Comparison of ENCODE assay signal across 21 cellular contexts in the genomic region with DNA sequence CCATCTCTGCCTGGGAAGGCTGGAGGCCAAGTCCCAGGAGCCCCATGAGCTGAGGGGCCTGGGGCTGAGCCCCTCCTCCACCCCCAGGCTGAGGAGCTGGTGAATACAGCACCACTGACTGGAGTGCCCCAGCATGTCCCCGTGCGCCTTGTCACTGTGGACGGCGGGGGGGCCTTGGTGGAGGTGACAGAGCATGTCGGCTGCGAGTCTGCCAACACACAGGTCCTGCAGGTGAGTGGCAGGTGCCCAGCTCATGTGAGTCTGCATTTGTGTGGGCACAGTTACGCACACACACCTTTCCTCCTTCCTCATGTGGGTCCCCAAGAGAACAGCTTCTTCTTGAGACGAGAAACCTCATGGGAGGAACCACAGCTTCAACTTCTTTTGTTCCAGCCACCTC. TPM values are rescaled to one million over a fixed set of nuclear protein-coding genes. Genes with fewer than 3 reads are reported as not detected.
DNase-seq lines count a peak whose midpoint lies in the region; ATAC-seq, FAIRE-seq and TF ChIP-seq lines count a peak whose summit lies in the region.
"Had no signal": no experiment of that assay in that cellular context is flagged by ENCODE, and none has a peak within 500 bp of the region (broad histone marks: within the 10 kb centered on the region; RNA-seq: fewer than 3 reads in every experiment).

No MANE protein-coding gene starts in this region.

- peak; percentile 56 for FAIRE-seq in GM12878 (lab: Jason Lieb, UNC)
- FAIRE-seq: RCC 7860 had no signal

- no TSS peak for BruUV-seq in GM12878 (replicated peaks; lab: Mats Ljungman, UMichigan)

- ATAC-seq in GM12878, result peak; percentile 10; the same call in 2 of the 3 replicates
- no peak for ATAC-seq in gastrocnemius medialis
- ATAC-seq in HG02642 (IDR thresholded peaks at IDR 0.05; ENCODE audit: poor library complexity, unreplicated experiment), result no peak

- POLR2A ChIA-PET in GM12878 (lab: Charles Lee), result interaction anchor here (0.8 to 1.0 kb wide), 2 partner anchors 17 to 18 kb away, joined by 3 read pairs; a partner anchor contains a TSS

- H3K4me3 Mint-ChIP-seq in IgD-negative memory B cell, result peak overlapping the region; percentile 60 to 93 (median 84)

- H3K79me1 ChIP-seq in trophoblast cell (ENCODE audit: low read length), result no peaks in the 10 kb centered on the region

- intact Hi-C loops in GM12878 (cut with micrococcal nuclease; ENCODE audit: unreplicated experiment) (no loop called here), gastrocnemius medialis (cut with DNase I; ENCODE audit: low total_unique reads) (no loop called here)

- H2BK5ac ChIP-seq in trophoblast cell (ENCODE audit: low read depth, low read length, poor library complexity), result no peak overlapping the region

- no peak overlapping the region for H3K4ac ChIP-seq in trophoblast cell (ENCODE audit: low read depth, low read length)

- in situ Hi-C loops in GM12878 (cut with MboI), result no loop called here
- in situ Hi-C loops in gastrocnemius medialis (cut with MboI; ENCODE audit: low sequenced_read_pairs in 4 of 4), result no loop called here

- H3K4me3 ChIP-seq in BLaER1 (no peak overlapping the region), GM12878 (no peak overlapping the region), trophoblast cell (ENCODE audit: low read depth, low read length) (peak overlapping the region; percentile 14), gastrocnemius medialis (no peak overlapping the region)

- H3K9me3 Mint-ChIP-seq in IgD-negative memory B cell, result no peaks in the 10 kb centered on the region

- H3K4me1 ChIP-seq in BLaER1, result peaks cover 30% of the 10 kb centered on the region
- H3K4me1 ChIP-seq in GM12878 (ENCODE audit: control insufficient read depth, insufficient read depth, low read length), result peaks cover 17% of the 10 kb centered on the region
- peaks cover 0 to 2% of the 10 kb centered on the region in 2 experiments for H3K4me1 ChIP-seq in trophoblast cell (ENCODE audit: control insufficient read depth in 1 of 2, insufficient read depth in 2 of 2, low read length in 2 of 2)
- no peaks in the 10 kb centered on the region for H3K4me1 ChIP-seq in gastrocnemius medialis

- H3K4me1 Mint-ChIP-seq in IgD-negative memory B cell, result peaks cover 25 to 29% (median 29%) of the 10 kb centered on the region in 3 donors

- H3K27ac ChIP-seq in BLaER1 (no peak overlapping the region), GM12878 (ENCODE audit: control insufficient read depth, insufficient read depth) (no peak overlapping the region), trophoblast cell (ENCODE audit: low read depth, low read length) (no peak overlapping the region), gastrocnemius medialis (no peak overlapping the region)

- no peak for TF ChIP-seq RAD21 in GM12878 (IDR thresholded peaks at IDR 0.05; ENCODE audit: insufficient read depth, low read depth, low read length)

- peaks cover 82% of the 10 kb centered on the region for H3K36me3 ChIP-seq in BLaER1
- peaks cover 0 to 4% of the 10 kb centered on the region in 2 experiments; a peak in 2 of 4 replicates for H3K36me3 ChIP-seq in GM12878 (ENCODE audit: control insufficient read depth in 2 of 2, insufficient read depth in 2 of 2, low read length in 1 of 2)
- H3K36me3 ChIP-seq in trophoblast cell (ENCODE audit: control insufficient read depth in 1 of 2, insufficient read depth in 2 of 2, low read length in 2 of 2), result peaks cover 87 to 92% of the 10 kb centered on the region in 2 experiments
- H3K36me3 ChIP-seq in gastrocnemius medialis, result no peaks in the 10 kb centered on the region

- CTCF ChIA-PET in GM12878 (lab: Yijun Ruan, JAX), result interaction anchor here (1.2 to 1.9 kb wide), 3 partner anchors 17 to 38 kb away, joined by 4 to 8 read pairs (median 7); no protein-coding TSS in a partner anchor

- no peak overlapping the region for H4K91ac ChIP-seq in trophoblast cell (ENCODE audit: low read depth, low read length)

- H4K12ac ChIP-seq in trophoblast cell (ENCODE audit: low read depth, low read length), result no peak overlapping the region

- H4K8ac ChIP-seq in trophoblast cell (ENCODE audit: low read depth, low read length), result no peak overlapping the region

- TF ChIP-seq POLR2A in GM12878 (IDR thresholded peaks at IDR 0.05; ENCODE audit: low read depth, low read length) (peak; percentile 57), gastrocnemius medialis (IDR thresholded peaks at IDR 0.05) (no peak)

- H3K9me3 ChIP-seq in BLaER1 (no peaks in the 10 kb centered on the region), GM12878 (replicated peaks; ENCODE audit: control insufficient read depth, insufficient read depth, low read length) (no peaks in the 10 kb centered on the region), trophoblast cell (ENCODE audit: insufficient read depth, low read depth, low read length) (no peaks in the 10 kb centered on the region), gastrocnemius medialis (no peaks in the 10 kb centered on the region)

- RAD21 ChIA-PET in GM12878 (lab: Charles Lee; ENCODE audit: unreplicated experiment), result interaction anchor here (1.1 to 2.3 kb wide), 3 partner anchors 8 to 210 kb away, joined by 3 to 14 read pairs (median 5); no protein-coding TSS in a partner anchor

- no peaks in the 10 kb centered on the region for H3K27me3 ChIP-seq in BLaER1
- H3K27me3 ChIP-seq in GM12878 (replicated peaks in 1 of 2; ENCODE audit: control insufficient read depth in 2 of 2, insufficient read depth in 2 of 2, low read length in 1 of 2), result no peaks in the 10 kb centered on the region
- no peaks in the 10 kb centered on the region for H3K27me3 ChIP-seq in trophoblast cell (ENCODE audit: insufficient read depth, low read length)
- peaks cover 0 to 7% (median 3%) of the 10 kb centered on the region in 3 donors for H3K27me3 ChIP-seq in gastrocnemius medialis

- H3K18ac ChIP-seq in trophoblast cell (ENCODE audit: low read length), result no peak overlapping the region

- no peaks in the 10 kb centered on the region for H3K36me3 Mint-ChIP-seq in IgD-negative memory B cell

- no peak overlapping the region for H3K23ac ChIP-seq in trophoblast cell (ENCODE audit: low read length)

- no peak for TF ChIP-seq CTCF in GM12878 (IDR thresholded peaks at IDR 0.05 in 2 of 3, conservative IDR thresholded peaks at IDR 0.05 in 1 of 3; ENCODE audit: control insufficient read depth in 2 of 3, extremely low read depth in 1 of 3, insufficient read depth in 1 of 3, low read depth in 3 of 3, low read length in 3 of 3)
- TF ChIP-seq CTCF in gastrocnemius medialis (IDR thresholded peaks at IDR 0.05 in 4 of 5, conservative IDR thresholded peaks at IDR 0.05 in 1 of 5), result no peak

- 30% methylated on average over 8 of the region's 8 CpGs for WGBS in GM12878 (ENCODE audit: insufficient coverage, insufficient replicate concordance, low lambda C conversion rate, missing lambda C conversion rate)
- no CpG with 5 or more reads among the region's 8 CpGs for WGBS in trophoblast cell (ENCODE audit: extremely low coverage, insufficient coverage, insufficient read length)

- peak overlapping the region; percentile 56 for H3K4me2 ChIP-seq in BLaER1
- H3K4me2 ChIP-seq in GM12878 (ENCODE audit: control insufficient read depth, insufficient read depth), result peak overlapping the region; percentile 22; the same call in 1 of the 2 replicates
- no peak overlapping the region for H3K4me2 ChIP-seq in trophoblast cell (ENCODE audit: low read length)

- H3K9ac ChIP-seq in BLaER1, result no peak overlapping the region
- no peak overlapping the region; the same call in 1 of the 2 replicates for H3K9ac ChIP-seq in GM12878 (ENCODE audit: control insufficient read depth, insufficient read depth, low read length)
- no peak overlapping the region for H3K9ac ChIP-seq in trophoblast cell (ENCODE audit: low read length)

- H3K79me2 ChIP-seq in GM12878 (ENCODE audit: control insufficient read depth, insufficient read depth, low read length) (no peaks in the 10 kb centered on the region), trophoblast cell (ENCODE audit: control insufficient read depth, insufficient read depth, low read length, poor library complexity) (no peaks in the 10 kb centered on the region)

- no peak overlapping the region for H2AK5ac ChIP-seq in trophoblast cell (ENCODE audit: low read length)

- peak overlapping the region; percentile 94 to 99 (median 97) for H3K27ac Mint-ChIP-seq in IgD-negative memory B cell

- H2AFZ ChIP-seq in GM12878 (ENCODE audit: control insufficient read depth, low read depth, low read length), result no peak overlapping the region
- H2AFZ ChIP-seq in trophoblast cell (ENCODE audit: insufficient read depth, low read length, poor library complexity), result no peak overlapping the region

- H4K20me1 ChIP-seq in BLaER1 (peaks cover 8% of the 10 kb centered on the region), GM12878 (ENCODE audit: control insufficient read depth, insufficient read depth) (no peaks in the 10 kb centered on the region)

- no peak overlapping the region for H2BK120ac ChIP-seq in trophoblast cell (ENCODE audit: insufficient read depth, low read length, poor library complexity)

- H3K14ac ChIP-seq in trophoblast cell (ENCODE audit: low read length), result no peak overlapping the region

- no peak for TF ChIP-seq EP300 in GM12878 (IDR thresholded peaks at IDR 0.05; ENCODE audit: borderline replicate concordance in 1 of 2, control insufficient read depth in 1 of 2, low read depth in 2 of 2, low read length in 2 of 2)

- DNase-seq in GM12878 (ENCODE audit: low read depth, low spot score) (no peak), trophoblast cell (no peak), gastrocnemius medialis (no peak), NCI-H446 treated with DMSO at 0.1 percent for 48 hours (lab: John Stamatoyannopoulos, UW) (no peak), SIG-M5 (lab: John Stamatoyannopoulos, UW) (no peak)
- DNase-seq: C1 segment of cervical spinal cord, COR-L47, DMS153, EL, HCEC 1CT, KBM-7, NCI-H1417 treated with DMSO at 0.1 percent for 48 hours, NCI-H1930, NCI-H510A treated with DMSO at 0.1 percent for 48 hours, NCI-H82, SHP77 had no signal

- H2BK12ac ChIP-seq in trophoblast cell (ENCODE audit: low read length), result no peak overlapping the region

- SMC1A ChIA-PET in GM12878 (lab: Charles Lee; ENCODE audit: uncharacterized antibody, unreplicated experiment), result interaction anchor here (1.2 to 2.6 kb wide), 8 partner anchors 12 to 29 kb away, joined by 3 to 19 read pairs (median 4); a partner anchor contains a TSS

- H3K27me3 Mint-ChIP-seq in IgD-negative memory B cell, result no peaks in the 10 kb centered on the region

RNA-seq across cellular contexts. Expression of a gene that starts 7.6 kb away (rescaled TPM):
- polyA plus RNA-seq in IgD-negative memory B cell (0.26 TPM), GM12878 (2011; rRNA removed) (0.56 and 0.78 TPM in 2 replicates), GM12878 (2014; fragmentation: Illumina TruSeq; extraction: Trizol) (1.5 and 1.7 TPM in 2 replicates), GM12878 (2014; fragmentation: Nextera tagmentation; extraction: Ambion mirVana) (under 1 TPM; 0.16 to 0.79 TPM), GM12878 (2014; rRNA removed) (9.9 and 14.6 TPM in 2 replicates), GM12878 (2016; fragmentation: Nextera tagmentation; extraction: Ambion mirVana) (1 to 10 TPM; 3.4 to 5.2 TPM)
- total RNA-seq in GM12878 (2013; cell fraction: nucleolus; rRNA removed), result 7.0 and 7.3 TPM in 2 replicates
- total RNA-seq in GM12878 (2014; rRNA removed) (6.4 and 14.1 TPM in 2 replicates), GM12878 (2014; rRNA removed; fragmentation: Illumina TruSeq; extraction: Trizol) (4.1 and 5.6 TPM in 2 replicates), GM12878 (2021) (16.0 and 25.0 TPM in 2 replicates), gastrocnemius medialis (1 to 10 TPM; 2.5 to 3.7 (median 3.1) TPM)
- 2.7 TPM for polyA plus RNA-seq in GM12878 (2011; ENCODE audit: low read depth)
- polyA plus RNA-seq in GM12878 (2011; cell fraction: cytosol; rRNA removed), result 0.64 and 1.3 TPM in 2 replicates
- 16.2 and 17.6 TPM in 2 replicates for polyA plus RNA-seq in GM12878 (2011; cell fraction: nucleus; rRNA removed)
- 4.8 and 9.3 TPM in 2 replicates for polyA plus RNA-seq in GM12878 (2012)
- 0.22 and 3.0 TPM in 2 replicates for polyA minus RNA-seq in GM12878 (2011; rRNA and poly(A)+ RNA removed)
- polyA minus RNA-seq in GM12878 (2011; cell fraction: cytosol; rRNA and poly(A)+ RNA removed), result 2.8 and 5.9 TPM in 2 replicates
- 4.1 and 4.7 TPM in 2 replicates for polyA minus RNA-seq in GM12878 (2011; cell fraction: nucleus; rRNA and poly(A)+ RNA removed)
- polyA plus RNA-seq in trophoblast cell (2013), result 77.9 and 87.2 TPM in 2 replicates

RNA-seq across cellular contexts. Expression of a gene that starts 17.9 kb away (rescaled TPM):
- polyA plus RNA-seq in IgD-negative memory B cell (259 TPM), GM12878 (2011; rRNA removed) (8.1 and 25.7 TPM in 2 replicates), GM12878 (2014; fragmentation: Illumina TruSeq; extraction: Trizol) (73.9 and 115 TPM in 2 replicates), GM12878 (2014; fragmentation: Nextera tagmentation; extraction: Ambion mirVana) (10 to 100 TPM; 21.9 to 52.9 TPM), GM12878 (2014; rRNA removed) (104 and 117 TPM in 2 replicates), GM12878 (2016; fragmentation: Nextera tagmentation; extraction: Ambion mirVana) (100 to 1,000 TPM; 179 to 199 TPM)
- total RNA-seq in GM12878 (2013; cell fraction: nucleolus; rRNA removed), result 19.0 and 20.8 TPM in 2 replicates
- total RNA-seq in GM12878 (2014; rRNA removed) (62.8 and 66.8 TPM in 2 replicates), GM12878 (2014; rRNA removed; fragmentation: Illumina TruSeq; extraction: Trizol) (38.3 and 43.3 TPM in 2 replicates), GM12878 (2021) (124 and 128 TPM in 2 replicates), gastrocnemius medialis (100 to 1,000 TPM in 2 of 4 donors, 10 to 100 TPM in 2; 56.5 to 105 (median 82.6) TPM)
- 52.2 TPM for polyA plus RNA-seq in GM12878 (2011; ENCODE audit: low read depth)
- 37.4 and 37.6 TPM in 2 replicates for polyA plus RNA-seq in GM12878 (2011; cell fraction: cytosol; rRNA removed)
- 18.8 and 25.3 TPM in 2 replicates for polyA plus RNA-seq in GM12878 (2011; cell fraction: nucleus; rRNA removed)
- polyA plus RNA-seq in GM12878 (2012), result 42.7 and 46.8 TPM in 2 replicates
- 15.6 and 17.1 TPM in 2 replicates for polyA minus RNA-seq in GM12878 (2011; rRNA and poly(A)+ RNA removed)
- polyA minus RNA-seq in GM12878 (2011; cell fraction: cytosol; rRNA and poly(A)+ RNA removed), result 8.0 and 8.4 TPM in 2 replicates
- polyA minus RNA-seq in GM12878 (2011; cell fraction: nucleus; rRNA and poly(A)+ RNA removed), result 4.8 and 7.1 TPM in 2 replicates
- 82.6 and 93.9 TPM in 2 replicates for polyA plus RNA-seq in trophoblast cell (2013)

RNA-seq across cellular contexts. Expression of a gene that starts 20.1 kb away (rescaled TPM):
- 15.2 TPM for polyA plus RNA-seq in IgD-negative memory B cell
- 203 and 205 TPM in 2 replicates for total RNA-seq in GM12878 (2013; cell fraction: nucleolus; rRNA removed)
- 71.3 and 83.5 TPM in 2 replicates for total RNA-seq in GM12878 (2014; rRNA removed)
- 51.5 and 56.3 TPM in 2 replicates for total RNA-seq in GM12878 (2014; rRNA removed; fragmentation: Illumina TruSeq; extraction: Trizol)
- total RNA-seq in GM12878 (2021), result 93.3 and 102 TPM in 2 replicates
- 36.2 TPM for polyA plus RNA-seq in GM12878 (2011; ENCODE audit: low read depth)
- 18.2 and 44.9 TPM in 2 replicates for polyA plus RNA-seq in GM12878 (2011; rRNA removed)
- polyA plus RNA-seq in GM12878 (2011; cell fraction: cytosol; rRNA removed), result 55.8 and 65.2 TPM in 2 replicates
- 80.5 and 92.2 TPM in 2 replicates for polyA plus RNA-seq in GM12878 (2011; cell fraction: nucleus; rRNA removed)
- polyA plus RNA-seq in GM12878 (2012), result 90.2 and 104 TPM in 2 replicates
- 11.7 and 54.8 TPM in 2 replicates for polyA plus RNA-seq in GM12878 (2014; fragmentation: Illumina TruSeq; extraction: Trizol)
- polyA plus RNA-seq in GM12878 (2014; fragmentation: Nextera tagmentation; extraction: Ambion mirVana), result 10 to 100 TPM; 17.7 to 55.4 TPM
- 71.9 and 83.8 TPM in 2 replicates for polyA plus RNA-seq in GM12878 (2014; rRNA removed)
- polyA plus RNA-seq in GM12878 (2016; fragmentation: Nextera tagmentation; extraction: Ambion mirVana), result 10 to 100 TPM; 53.4 to 57.7 TPM
- polyA minus RNA-seq in GM12878 (2011; rRNA and poly(A)+ RNA removed), result 99.9 and 126 TPM in 2 replicates
- polyA minus RNA-seq in GM12878 (2011; cell fraction: cytosol; rRNA and poly(A)+ RNA removed), result 50.8 and 65.5 TPM in 2 replicates
- polyA minus RNA-seq in GM12878 (2011; cell fraction: nucleus; rRNA and poly(A)+ RNA removed), result 57.2 and 89.6 TPM in 2 replicates
- polyA plus RNA-seq in trophoblast cell (2013), result 2.0 and 2.9 TPM in 2 replicates
- total RNA-seq in gastrocnemius medialis, result 1 to 10 TPM; 2.8 to 6.9 (median 6.0) TPM

RNA-seq across cellular contexts. Expression of a gene that starts 25.5 kb away (rescaled TPM):
- polyA plus RNA-seq in IgD-negative memory B cell, result 18.5 TPM
- 51.1 and 62.0 TPM in 2 replicates for total RNA-seq in GM12878 (2013; cell fraction: nucleolus; rRNA removed)
- total RNA-seq in GM12878 (2014; rRNA removed), result 95.6 and 109 TPM in 2 replicates
- 48.7 and 53.1 TPM in 2 replicates for total RNA-seq in GM12878 (2014; rRNA removed; fragmentation: Illumina TruSeq; extraction: Trizol)
- 165 and 170 TPM in 2 replicates for total RNA-seq in GM12878 (2021)
- polyA plus RNA-seq in GM12878 (2011; ENCODE audit: low read depth), result 57.2 TPM
- polyA plus RNA-seq in GM12878 (2011; rRNA removed), result 12.9 and 25.6 TPM in 2 replicates
- 44.9 and 48.1 TPM in 2 replicates for polyA plus RNA-seq in GM12878 (2011; cell fraction: cytosol; rRNA removed)
- polyA plus RNA-seq in GM12878 (2011; cell fraction: nucleus; rRNA removed), result 51.8 and 78.3 TPM in 2 replicates
- 81.7 and 107 TPM in 2 replicates for polyA plus RNA-seq in GM12878 (2012)
- 109 and 151 TPM in 2 replicates for polyA plus RNA-seq in GM12878 (2014; fragmentation: Illumina TruSeq; extraction: Trizol)
- polyA plus RNA-seq in GM12878 (2014; fragmentation: Nextera tagmentation; extraction: Ambion mirVana), result 10 to 100 TPM in 1 of 2 experiments, 1 to 10 TPM in 1; 8.7 to 27.7 TPM
- 74.4 and 88.5 TPM in 2 replicates for polyA plus RNA-seq in GM12878 (2014; rRNA removed)
- polyA plus RNA-seq in GM12878 (2016; fragmentation: Nextera tagmentation; extraction: Ambion mirVana), result 10 to 100 TPM; 59.8 to 62.9 TPM
- 20.9 and 45.0 TPM in 2 replicates for polyA minus RNA-seq in GM12878 (2011; rRNA and poly(A)+ RNA removed)
- 31.7 and 35.9 TPM in 2 replicates for polyA minus RNA-seq in GM12878 (2011; cell fraction: cytosol; rRNA and poly(A)+ RNA removed)
- polyA minus RNA-seq in GM12878 (2011; cell fraction: nucleus; rRNA and poly(A)+ RNA removed), result 34.9 and 61.6 TPM in 2 replicates
- 53.1 and 54.3 TPM in 2 replicates for polyA plus RNA-seq in trophoblast cell (2013)
- total RNA-seq in gastrocnemius medialis, result 10 to 100 TPM; 55.5 to 75.6 (median 71.9) TPM

RNA-seq across cellular contexts. Expression of a gene that starts 39.6 kb away (rescaled TPM):
- 8.6 TPM for polyA plus RNA-seq in IgD-negative memory B cell
- total RNA-seq in GM12878 (2013; cell fraction: nucleolus; rRNA removed), result 0.61 and 2.5 TPM in 2 replicates
- total RNA-seq in GM12878 (2014; rRNA removed), result 6.4 and 7.3 TPM in 2 replicates
- total RNA-seq in GM12878 (2014; rRNA removed; fragmentation: Illumina TruSeq; extraction: Trizol), result 3.1 and 3.3 TPM in 2 replicates
- 11.2 and 17.6 TPM in 2 replicates for total RNA-seq in GM12878 (2021)
- polyA plus RNA-seq in GM12878 (2011; ENCODE audit: low read depth), result 0.34 TPM
- 0.37 and 0.45 TPM in 2 replicates for polyA plus RNA-seq in GM12878 (2011; rRNA removed)
- 0.60 and 0.67 TPM in 2 replicates for polyA plus RNA-seq in GM12878 (2011; cell fraction: cytosol; rRNA removed)
- polyA plus RNA-seq in GM12878 (2011; cell fraction: nucleus; rRNA removed), result 2.1 and 2.6 TPM in 2 replicates
- 1.4 and 1.7 TPM in 2 replicates for polyA plus RNA-seq in GM12878 (2012)
- polyA plus RNA-seq in GM12878 (2014; fragmentation: Illumina TruSeq; extraction: Trizol), result 5.1 and 6.6 TPM in 2 replicates
- polyA plus RNA-seq in GM12878 (2014; fragmentation: Nextera tagmentation; extraction: Ambion mirVana), result 1 to 10 TPM in 1 of 2 experiments, under 1 TPM in 1; 0.93 to 1.8 TPM
- 5.9 and 6.8 TPM in 2 replicates for polyA plus RNA-seq in GM12878 (2014; rRNA removed)
- 1 to 10 TPM; 6.8 to 7.2 TPM for polyA plus RNA-seq in GM12878 (2016; fragmentation: Nextera tagmentation; extraction: Ambion mirVana)
- polyA minus RNA-seq in GM12878 (2011; rRNA and poly(A)+ RNA removed), result 0.15 and 0.41 TPM in 2 replicates
- 0.40 and 0.73 TPM in 2 replicates for polyA minus RNA-seq in GM12878 (2011; cell fraction: cytosol; rRNA and poly(A)+ RNA removed)
- polyA minus RNA-seq in GM12878 (2011; cell fraction: nucleus; rRNA and poly(A)+ RNA removed), result 0.48 and 0.96 TPM in 2 replicates
- polyA plus RNA-seq in trophoblast cell (2013), result 0.08 and 0.19 TPM in 2 replicates
- total RNA-seq in gastrocnemius medialis, result under 1 TPM in 2 of 4 donors, not detected in 2; 0.16 to 0.25 TPM
- total RNA-seq: A172 had no signal

Comparison
In these comparisons a context has a peak if more than half of its experiments do, and no peak if none do; other contexts are left out.
1. RNA of a gene that starts 20.1 kb away (total RNA-seq): 51.5 to 205 TPM in GM12878; 2.8 to 6.9 TPM in gastrocnemius medialis; every median in the first group is over 4 times any median in the second.